In genomic region chr7:118352854-118353453, GRCh38 we compare ENCODE assay signal across 8 cellular contexts.
A peak's percentile ranks its signal among the peaks of the same experiment; 100 is the strongest.
DNase-seq lines count a peak whose midpoint lies in the region; ATAC-seq and TF ChIP-seq lines count a peak whose summit lies in the region.
"Had no signal": no experiment of that assay in that cellular context is flagged by ENCODE, and none has a peak within 500 bp of the region (broad histone marks: within the 10 kb centered on the region; RNA-seq: fewer than 3 reads in every experiment).

No MANE protein-coding gene starts in this region.

- no peaks in the 10 kb centered on the region for H3K36me3 Mint-ChIP-seq in T-helper 2 cell treated with Interferon-gamma antibody and Interleukin-4, amounts not matched to agents 5 μg/mL and 100 μg/mL, for 36 hours (ENCODE audit: low read depth)

- H3K27ac Mint-ChIP-seq in T-helper 2 cell treated with Interferon-gamma antibody and Interleukin-4, amounts not matched to agents 5 μg/mL and 100 μg/mL, for 36 hours = no peak overlapping the region

- H3K27me3 ChIP-seq in ascending aorta = no peaks in the 10 kb centered on the region
- no peaks in the 10 kb centered on the region for H3K27me3 ChIP-seq in effector memory CD4-positive, alpha-beta T cell (replicated peaks; ENCODE audit: control insufficient read depth, insufficient read depth, low read length, poor library complexity, severe bottlenecking)
- H3K27me3 ChIP-seq: gastroesophageal sphincter had no signal

- no peak overlapping the region for H3K4me3 Mint-ChIP-seq in T-helper 2 cell treated with Interferon-gamma antibody and Interleukin-4, amounts not matched to agents 5 μg/mL and 100 μg/mL, for 36 hours

- ATAC-seq in GM21723 (IDR thresholded peaks at IDR 0.05; ENCODE audit: unreplicated experiment) (peak; percentile 65), HG03457 (IDR thresholded peaks at IDR 0.05; ENCODE audit: unreplicated experiment) (no peak)
- ATAC-seq: gastroesophageal sphincter had no signal

- peaks cover 8% of the 10 kb centered on the region for H3K4me1 Mint-ChIP-seq in T-helper 2 cell treated with Interferon-gamma antibody and Interleukin-4, amounts not matched to agents 5 μg/mL and 100 μg/mL, for 36 hours (ENCODE audit: low read depth)

- TF ChIP-seq CTCF in ascending aorta (IDR thresholded peaks at IDR 0.05) = peak in 2 of 3 experiments; percentile 5 to 19

- no peaks in the 10 kb centered on the region for H3K4me1 ChIP-seq in ascending aorta
- no peaks in the 10 kb centered on the region for H3K4me1 ChIP-seq in effector memory CD4-positive, alpha-beta T cell (ENCODE audit: control insufficient read depth, insufficient read depth, low read length, poor library complexity, severe bottlenecking)
- H3K4me1 ChIP-seq: gastroesophageal sphincter had no signal

- no peak overlapping the region for H3K27ac ChIP-seq in ascending aorta
- no peak overlapping the region for H3K27ac ChIP-seq in effector memory CD4-positive, alpha-beta T cell (ENCODE audit: insufficient read depth, low read length, poor library complexity, severe bottlenecking)
- H3K27ac ChIP-seq: gastroesophageal sphincter had no signal

- H3K9me3 ChIP-seq in ascending aorta = peaks cover 0 to 3% of the 10 kb centered on the region in 2 donors
- no peaks in the 10 kb centered on the region for H3K9me3 ChIP-seq in effector memory CD4-positive, alpha-beta T cell (ENCODE audit: control insufficient read depth, low read length)

- no peak overlapping the region for H3K4me3 ChIP-seq in ascending aorta
- H3K4me3 ChIP-seq in effector memory CD4-positive, alpha-beta T cell (ENCODE audit: insufficient read depth, low read depth, low read length, poor library complexity, severe bottlenecking) = no peak overlapping the region
- H3K4me3 ChIP-seq: gastroesophageal sphincter had no signal

- no peaks in the 10 kb centered on the region for H3K36me3 ChIP-seq in ascending aorta
- no peaks in the 10 kb centered on the region for H3K36me3 ChIP-seq in effector memory CD4-positive, alpha-beta T cell (ENCODE audit: control insufficient read depth, insufficient read depth, low read length)
- H3K36me3 ChIP-seq: gastroesophageal sphincter had no signal

- intact Hi-C loops in ascending aorta (cut with DNase I) = loop anchor here (2.0 kb wide), 1 partner anchor 824 kb away; no protein-coding TSS in a partner anchor

- no peaks in the 10 kb centered on the region for H3K27me3 Mint-ChIP-seq in T-helper 2 cell treated with Interferon-gamma antibody and Interleukin-4, amounts not matched to agents 5 μg/mL and 100 μg/mL, for 36 hours (ENCODE audit: low read depth)

- DNase-seq in NCI-H1694 (lab: John Stamatoyannopoulos, UW) = peak; percentile 61
- DNase-seq in ascending aorta (ENCODE audit: low spot score in 2 of 2) = no peak
- DNase-seq in pons (ENCODE audit: low spot score) = peak; percentile 50
- no peak for DNase-seq in T-helper 2 cell treated with Interferon-gamma antibody and Interleukin-4, amounts not matched to agents 5 μg/mL and 100 μg/mL, for 36 hours (ENCODE audit: low spot score)
- no peak for DNase-seq in effector memory CD4-positive, alpha-beta T cell

- H3K9me3 Mint-ChIP-seq in T-helper 2 cell treated with Interferon-gamma antibody and Interleukin-4, amounts not matched to agents 5 μg/mL and 100 μg/mL, for 36 hours = peaks cover 4% of the 10 kb centered on the region

Comparison
In these comparisons a context has a peak if more than half of its experiments do, and no peak if none do; other contexts are left out.
1. DNase-seq: peak in NCI-H1694 (single experiment) and pons (single experiment); none in ascending aorta (0 of 2), T-helper 2 cell treated with Interferon-gamma antibody and Interleukin-4, amounts not matched to agents 5 μg/mL and 100 μg/mL, for 36 hours (single experiment) and effector memory CD4-positive, alpha-beta T cell (0 of 3).